Comparison of ENCODE assay signal across 8 cellular contexts in genomic region chr10:27558612-27559020, GRCh38. TPM values are rescaled to one million over a fixed set of nuclear protein-coding genes. Genes with fewer than 3 reads are reported as not detected.
DNase-seq lines count a peak whose midpoint lies in the region; ATAC-seq, FAIRE-seq and TF ChIP-seq lines count a peak whose summit lies in the region.

No MANE protein-coding gene starts in this region.

- FAIRE-seq in GM18507 (lab: Jason Lieb, UNC) = peak; percentile 85

- CTCF ChIA-PET in SK-N-SH (lab: Yijun Ruan, JAX) = interaction anchor here (0.9 to 1.6 kb wide), 11 partner anchors 11 to 823 kb away, joined by 3 to 7 read pairs (median 3); no protein-coding TSS in a partner anchor

- no peaks in the 10 kb centered on the region for H3K4me1 Mint-ChIP-seq in type B pancreatic cell (ENCODE audit: unreplicated experiment)

- in situ Hi-C loops in Caki2 (cut with HindIII; ENCODE audit: low pct_unique_long_range_greater_than_20kb, low sequenced_read_pairs) = no loop called here

- H3K79me2 ChIP-seq in SK-N-SH (ENCODE audit: insufficient read depth) = no peaks in the 10 kb centered on the region

- H3K9me3 ChIP-seq in SK-N-SH (no peaks in the 10 kb centered on the region), lung (ENCODE audit: control insufficient read depth in 2 of 2, insufficient read depth in 1 of 2, low read length in 1 of 2) (no peaks in the 10 kb centered on the region)

- no peak overlapping the region for H2AFZ ChIP-seq in SK-N-SH (ENCODE audit: low read depth)

- no peaks in the 10 kb centered on the region for H4K20me1 ChIP-seq in SK-N-SH (ENCODE audit: insufficient read depth)

- TF ChIP-seq RAD21 in SK-N-SH (IDR thresholded peaks at IDR 0.05; ENCODE audit: low read length) = peak; percentile 82

- H3K9me2 ChIP-seq in SK-N-SH = no peaks in the 10 kb centered on the region

- H3K27ac ChIP-seq in SK-N-SH (ENCODE audit: low read depth in 2 of 2, low read length in 1 of 2) (no peak overlapping the region), lung (ENCODE audit: low read depth in 1 of 2, low read length in 1 of 2) (no peak overlapping the region)

- no peaks in the 10 kb centered on the region for H3K36me3 ChIP-seq in SK-N-SH (replicated peaks in 1 of 2; ENCODE audit: control insufficient read depth in 1 of 2, insufficient read depth in 2 of 2, low read length in 1 of 2)
- no peaks in the 10 kb centered on the region for H3K36me3 ChIP-seq in lung (ENCODE audit: control insufficient read depth in 2 of 2, insufficient read depth in 2 of 2, low read length in 2 of 2)

- no peak overlapping the region for H3K4me3 Mint-ChIP-seq in type B pancreatic cell

- 1% methylated on average over 3 of the region's 3 CpGs for WGBS in SK-N-SH (ENCODE audit: low lambda C conversion rate)
- WGBS in lung, 2 donors = 5 to 11% methylated on average over 3 of the region's 3 CpGs

- H3K4me2 ChIP-seq in SK-N-SH = no peak overlapping the region

- peaks cover 5% of the 10 kb centered on the region for H3K27me3 Mint-ChIP-seq in type B pancreatic cell

- peak; percentile 53 for ATAC-seq in lung (ENCODE audit: insufficient read depth, low FRiP score)

- peak; percentile 47 for DNase-seq in Caki2 (ENCODE audit: low read depth)
- peak; percentile 22 for DNase-seq in GM18507 (ENCODE audit: extremely low spot score, insufficient read length, low read depth)
- DNase-seq in HPDE6-E6E7 (ENCODE audit: extremely low spot score) = peak; percentile 5
- peak; percentile 59 for DNase-seq in SK-N-SH
- peak; percentile 53 for DNase-seq in ecto neural progenitor cell (ENCODE audit: low spot score)
- peak; percentile 36 for DNase-seq in lung (ENCODE audit: low spot score)
- DNase-seq in type B pancreatic cell (ENCODE audit: extremely low spot score, unreplicated experiment) = no peak
- DNase-seq in GOT3 (lab: John Stamatoyannopoulos, UW) = no peak

- H3K36me3 Mint-ChIP-seq in type B pancreatic cell = no peaks in the 10 kb centered on the region

- no peaks in the 10 kb centered on the region for H3K9me3 Mint-ChIP-seq in type B pancreatic cell

- TF ChIP-seq CTCF in SK-N-SH (IDR thresholded peaks at IDR 0.05) (peak; percentile 78), lung (IDR thresholded peaks at IDR 0.05; ENCODE audit: control extremely low read depth, extremely low read depth) (peak; percentile 44), type B pancreatic cell (conservative IDR thresholded peaks at IDR 0.05) (peak; percentile 93)

- TF ChIP-seq EP300 in SK-N-SH (IDR thresholded peaks at IDR 0.05; ENCODE audit: borderline replicate concordance in 1 of 2, low read depth in 1 of 2, low read length in 1 of 2) = no peak

- POLR2A ChIA-PET in SK-N-SH (lab: Yijun Ruan, JAX) = no interaction called here

- H3K27me3 ChIP-seq in SK-N-SH (ENCODE audit: insufficient read depth) (no peaks in the 10 kb centered on the region), lung (ENCODE audit: control insufficient read depth, insufficient read depth) (no peaks in the 10 kb centered on the region)

- no peak overlapping the region for H3K27ac Mint-ChIP-seq in type B pancreatic cell

- H3K4me3 ChIP-seq in SK-N-SH (ENCODE audit: low read depth in 2 of 2, low read length in 1 of 2) = no peak overlapping the region; a peak in 1 of 4 replicates
- no peak overlapping the region for H3K4me3 ChIP-seq in lung

- no peaks in the 10 kb centered on the region for H3F3A ChIP-seq in SK-N-SH (replicated peaks; ENCODE audit: insufficient read depth)

- no peak overlapping the region for H3K9ac ChIP-seq in SK-N-SH

- H3K4me1 ChIP-seq in SK-N-SH (ENCODE audit: control insufficient read depth in 1 of 2, insufficient read depth in 2 of 2, low read depth in 1 of 2, low read length in 1 of 2) (no peaks in the 10 kb centered on the region), lung (ENCODE audit: control insufficient read depth in 2 of 2, insufficient read depth in 2 of 2, low read length in 2 of 2) (no peaks in the 10 kb centered on the region)

TF ChIP-seq in SK-N-SH, 30 proteins besides CTCF, POLR2A, EP300 and RAD21:
- no peak for TF ChIP-seq RCOR1 (IDR thresholded peaks at IDR 0.05; ENCODE audit: low read length)
- no peak for TF ChIP-seq JUND (IDR thresholded peaks at IDR 0.05)
- TF ChIP-seq MXI1 (IDR thresholded peaks at IDR 0.05; ENCODE audit: low read depth, low read length) = no peak
- no peak for TF ChIP-seq PBX3 (IDR thresholded peaks at IDR 0.05)
- TF ChIP-seq SMC3 (IDR thresholded peaks at IDR 0.05; ENCODE audit: low read depth, low read length) = peak; percentile 64
- TF ChIP-seq GABPA (IDR thresholded peaks at IDR 0.05; ENCODE audit: low read depth) = no peak
- TF ChIP-seq NFIC (IDR thresholded peaks at IDR 0.05; ENCODE audit: borderline replicate concordance) = no peak
- TF ChIP-seq TAF1 (IDR thresholded peaks at IDR 0.05; ENCODE audit: borderline replicate concordance, low read depth, low read length) = no peak
- TF ChIP-seq REST (IDR thresholded peaks at IDR 0.05; ENCODE audit: low read depth, low read length) = peak; percentile 73; the same call in 1 of the 2 replicates
- no peak for TF ChIP-seq TCF12 (IDR thresholded peaks at IDR 0.05)
- TF ChIP-seq RXRA (IDR thresholded peaks at IDR 0.05; ENCODE audit: borderline replicate concordance, low read depth) = no peak
- no peak for TF ChIP-seq RFX5 (IDR thresholded peaks at IDR 0.05; ENCODE audit: low read length)
- TF ChIP-seq CHD2 (IDR thresholded peaks at IDR 0.05; ENCODE audit: low read length, partially characterized antibody) = no peak

RNA-seq across cellular contexts. Expression of gene RAB18, which starts 54.5 kb away (rescaled TPM):
- 40.7 and 55.4 TPM in 2 replicates for total RNA-seq in Caki2 (2014; rRNA removed; shearing (Covaris generic); ENCODE audit: low replicate concordance)
- polyA plus RNA-seq in SK-N-SH (2012; rRNA removed) (10.2 and 13.6 TPM in 2 replicates), lung (10 to 100 TPM; 26.8 to 36.7 TPM)
- 15.8 and 26.8 TPM in 2 replicates for polyA plus RNA-seq in SK-N-SH (2012; cell fraction: cytosol; rRNA removed)
- 4.3 and 9.7 TPM in 2 replicates for polyA plus RNA-seq in SK-N-SH (2012; cell fraction: nucleus; rRNA removed)
- total RNA-seq in lung (10 to 100 TPM; 74.2 to 84.5 TPM), type B pancreatic cell (ENCODE audit: low replicate concordance) (81.8 and 112 TPM in 2 replicates)

Comparison
In these comparisons a context has a peak if more than half of its experiments do, and no peak if none do; other contexts are left out.
1. DNase-seq: peak in Caki2 (single experiment), GM18507 (single experiment), HPDE6-E6E7 (single experiment), SK-N-SH (single experiment), ecto neural progenitor cell (single experiment) and lung (single experiment); none in type B pancreatic cell (single experiment) and GOT3 (single experiment).
2. Peak in every context shown above with its lines, with median percentiles within 50 percentile points of each other: CTCF ChIP-seq.